In genomic region chr2:74472086-74472944, GRCh38 we compare ENCODE assay signal across 1 cellular context.
TF ChIP-seq lines count a peak whose summit lies in the region.

MRPL53 (minus strand) TSS chr2:74472680; CDS start chr2:74472660, 20 bp downstream.

TF ChIP-seq in HepG2, 621 proteins besides CTCF, POLR2A, EP300 and RAD21 (continued from another document and continues in another):
- TF ChIP-seq, protein P1, sequence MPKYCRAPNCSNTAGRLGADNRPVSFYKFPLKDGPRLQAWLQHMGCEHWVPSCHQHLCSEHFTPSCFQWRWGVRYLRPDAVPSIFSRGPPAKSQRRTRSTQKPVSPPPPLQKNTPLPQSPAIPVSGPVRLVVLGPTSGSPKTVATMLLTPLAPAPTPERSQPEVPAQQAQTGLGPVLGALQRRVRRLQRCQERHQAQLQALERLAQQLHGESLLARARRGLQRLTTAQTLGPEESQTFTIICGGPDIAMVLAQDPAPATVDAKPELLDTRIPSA (CRISPR knock-in tag; IDR thresholded peaks at IDR 0.05; ENCODE audit: borderline replicate concordance) = peak; percentile 97
- no peak for TF ChIP-seq RAD51 (IDR thresholded peaks at IDR 0.05; ENCODE audit: borderline replicate concordance)
- TF ChIP-seq ZNF513 (CRISPR knock-in tag; conservative IDR thresholded peaks at IDR 0.05) = no peak
- peak; percentile 79 for TF ChIP-seq GATAD2A (CRISPR knock-in tag; IDR thresholded peaks at IDR 0.05)
- TF ChIP-seq, protein P2, sequence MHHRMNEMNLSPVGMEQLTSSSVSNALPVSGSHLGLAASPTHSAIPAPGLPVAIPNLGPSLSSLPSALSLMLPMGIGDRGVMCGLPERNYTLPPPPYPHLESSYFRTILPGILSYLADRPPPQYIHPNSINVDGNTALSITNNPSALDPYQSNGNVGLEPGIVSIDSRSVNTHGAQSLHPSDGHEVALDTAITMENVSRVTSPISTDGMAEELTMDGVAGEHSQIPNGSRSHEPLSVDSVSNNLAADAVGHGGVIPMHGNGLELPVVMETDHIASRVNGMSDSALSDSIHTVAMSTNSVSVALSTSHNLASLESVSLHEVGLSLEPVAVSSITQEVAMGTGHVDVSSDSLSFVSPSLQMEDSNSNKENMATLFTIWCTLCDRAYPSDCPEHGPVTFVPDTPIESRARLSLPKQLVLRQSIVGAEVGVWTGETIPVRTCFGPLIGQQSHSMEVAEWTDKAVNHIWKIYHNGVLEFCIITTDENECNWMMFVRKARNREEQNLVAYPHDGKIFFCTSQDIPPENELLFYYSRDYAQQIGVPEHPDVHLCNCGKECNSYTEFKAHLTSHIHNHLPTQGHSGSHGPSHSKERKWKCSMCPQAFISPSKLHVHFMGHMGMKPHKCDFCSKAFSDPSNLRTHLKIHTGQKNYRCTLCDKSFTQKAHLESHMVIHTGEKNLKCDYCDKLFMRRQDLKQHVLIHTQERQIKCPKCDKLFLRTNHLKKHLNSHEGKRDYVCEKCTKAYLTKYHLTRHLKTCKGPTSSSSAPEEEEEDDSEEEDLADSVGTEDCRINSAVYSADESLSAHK (CRISPR knock-in tag; IDR thresholded peaks at IDR 0.05; ENCODE audit: borderline replicate concordance) = no peak; the same call in 1 of the 2 replicates
- TF ChIP-seq, protein P3, sequence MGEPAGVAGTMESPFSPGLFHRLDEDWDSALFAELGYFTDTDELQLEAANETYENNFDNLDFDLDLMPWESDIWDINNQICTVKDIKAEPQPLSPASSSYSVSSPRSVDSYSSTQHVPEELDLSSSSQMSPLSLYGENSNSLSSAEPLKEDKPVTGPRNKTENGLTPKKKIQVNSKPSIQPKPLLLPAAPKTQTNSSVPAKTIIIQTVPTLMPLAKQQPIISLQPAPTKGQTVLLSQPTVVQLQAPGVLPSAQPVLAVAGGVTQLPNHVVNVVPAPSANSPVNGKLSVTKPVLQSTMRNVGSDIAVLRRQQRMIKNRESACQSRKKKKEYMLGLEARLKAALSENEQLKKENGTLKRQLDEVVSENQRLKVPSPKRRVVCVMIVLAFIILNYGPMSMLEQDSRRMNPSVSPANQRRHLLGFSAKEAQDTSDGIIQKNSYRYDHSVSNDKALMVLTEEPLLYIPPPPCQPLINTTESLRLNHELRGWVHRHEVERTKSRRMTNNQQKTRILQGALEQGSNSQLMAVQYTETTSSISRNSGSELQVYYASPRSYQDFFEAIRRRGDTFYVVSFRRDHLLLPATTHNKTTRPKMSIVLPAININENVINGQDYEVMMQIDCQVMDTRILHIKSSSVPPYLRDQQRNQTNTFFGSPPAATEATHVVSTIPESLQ (CRISPR knock-in tag; conservative IDR thresholded peaks at IDR 0.05) = peak; percentile 87; the same call in 1 of the 2 replicates
- TF ChIP-seq SALL1 (CRISPR knock-in tag; IDR thresholded peaks at IDR 0.05) = peak; percentile 96
- peak; percentile 71; the same call in 1 of the 2 replicates for TF ChIP-seq IRX3 (CRISPR knock-in tag; IDR thresholded peaks at IDR 0.05; ENCODE audit: borderline replicate concordance, low read depth)
- peak; percentile 92; the same call in 1 of the 2 replicates for TF ChIP-seq MIER3 (CRISPR knock-in tag; IDR thresholded peaks at IDR 0.05; ENCODE audit: borderline replicate concordance)
- TF ChIP-seq KAT7 (CRISPR knock-in tag; IDR thresholded peaks at IDR 0.05; ENCODE audit: borderline replicate concordance) = peak; percentile 90
- TF ChIP-seq ZNF451 (CRISPR knock-in tag; IDR thresholded peaks at IDR 0.05) = peak; percentile 82; the same call in 1 of the 2 replicates
- TF ChIP-seq MYC (CRISPR knock-in tag; IDR thresholded peaks at IDR 0.05; ENCODE audit: borderline replicate concordance) = peak; percentile 85; the same call in 1 of the 2 replicates
- peak; percentile 98 for TF ChIP-seq HDAC1 (CRISPR knock-in tag; IDR thresholded peaks at IDR 0.05)
- TF ChIP-seq KLF6 (CRISPR knock-in tag; IDR thresholded peaks at IDR 0.05) = peak; percentile 93
- TF ChIP-seq, protein P4, sequence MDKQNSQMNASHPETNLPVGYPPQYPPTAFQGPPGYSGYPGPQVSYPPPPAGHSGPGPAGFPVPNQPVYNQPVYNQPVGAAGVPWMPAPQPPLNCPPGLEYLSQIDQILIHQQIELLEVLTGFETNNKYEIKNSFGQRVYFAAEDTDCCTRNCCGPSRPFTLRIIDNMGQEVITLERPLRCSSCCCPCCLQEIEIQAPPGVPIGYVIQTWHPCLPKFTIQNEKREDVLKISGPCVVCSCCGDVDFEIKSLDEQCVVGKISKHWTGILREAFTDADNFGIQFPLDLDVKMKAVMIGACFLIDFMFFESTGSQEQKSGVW (CRISPR knock-in tag; IDR thresholded peaks at IDR 0.05; ENCODE audit: borderline replicate concordance) = no peak
- TF ChIP-seq, protein P5, sequence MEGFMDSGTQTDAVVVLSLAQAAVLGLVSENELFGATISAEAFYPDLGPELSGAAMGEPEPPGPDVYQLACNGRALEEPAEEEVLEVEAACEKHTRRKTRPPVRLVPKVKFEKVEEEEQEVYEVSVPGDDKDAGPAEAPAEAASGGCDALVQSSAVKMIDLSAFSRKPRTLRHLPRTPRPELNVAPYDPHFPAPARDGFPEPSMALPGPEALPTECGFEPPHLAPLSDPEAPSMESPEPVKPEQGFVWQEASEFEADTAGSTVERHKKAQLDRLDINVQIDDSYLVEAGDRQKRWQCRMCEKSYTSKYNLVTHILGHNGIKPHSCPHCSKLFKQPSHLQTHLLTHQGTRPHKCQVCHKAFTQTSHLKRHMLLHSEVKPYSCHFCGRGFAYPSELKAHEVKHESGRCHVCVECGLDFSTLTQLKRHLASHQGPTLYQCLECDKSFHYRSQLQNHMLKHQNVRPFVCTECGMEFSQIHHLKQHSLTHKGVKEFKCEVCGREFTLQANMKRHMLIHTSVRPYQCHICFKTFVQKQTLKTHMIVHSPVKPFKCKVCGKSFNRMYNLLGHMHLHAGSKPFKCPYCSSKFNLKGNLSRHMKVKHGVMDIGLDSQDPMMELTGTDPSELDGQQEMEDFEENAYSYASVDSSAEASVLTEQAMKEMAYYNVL (CRISPR knock-in tag; IDR thresholded peaks at IDR 0.05; ENCODE audit: borderline replicate concordance) = peak; percentile 89
- no peak for TF ChIP-seq NFIB (CRISPR knock-in tag; IDR thresholded peaks at IDR 0.05; ENCODE audit: borderline replicate concordance)
- TF ChIP-seq, protein P6, sequence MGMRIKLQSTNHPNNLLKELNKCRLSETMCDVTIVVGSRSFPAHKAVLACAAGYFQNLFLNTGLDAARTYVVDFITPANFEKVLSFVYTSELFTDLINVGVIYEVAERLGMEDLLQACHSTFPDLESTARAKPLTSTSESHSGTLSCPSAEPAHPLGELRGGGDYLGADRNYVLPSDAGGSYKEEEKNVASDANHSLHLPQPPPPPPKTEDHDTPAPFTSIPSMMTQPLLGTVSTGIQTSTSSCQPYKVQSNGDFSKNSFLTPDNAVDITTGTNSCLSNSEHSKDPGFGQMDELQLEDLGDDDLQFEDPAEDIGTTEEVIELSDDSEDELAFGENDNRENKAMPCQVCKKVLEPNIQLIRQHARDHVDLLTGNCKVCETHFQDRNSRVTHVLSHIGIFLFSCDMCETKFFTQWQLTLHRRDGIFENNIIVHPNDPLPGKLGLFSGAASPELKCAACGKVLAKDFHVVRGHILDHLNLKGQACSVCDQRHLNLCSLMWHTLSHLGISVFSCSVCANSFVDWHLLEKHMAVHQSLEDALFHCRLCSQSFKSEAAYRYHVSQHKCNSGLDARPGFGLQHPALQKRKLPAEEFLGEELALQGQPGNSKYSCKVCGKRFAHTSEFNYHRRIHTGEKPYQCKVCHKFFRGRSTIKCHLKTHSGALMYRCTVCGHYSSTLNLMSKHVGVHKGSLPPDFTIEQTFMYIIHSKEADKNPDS (CRISPR knock-in tag; IDR thresholded peaks at IDR 0.05) = peak; percentile 96
- no peak for TF ChIP-seq ARID5B (CRISPR knock-in tag; IDR thresholded peaks at IDR 0.05)
- no peak for TF ChIP-seq SP1 (IDR thresholded peaks at IDR 0.05)
- peak; percentile 85 for TF ChIP-seq SP1 (CRISPR knock-in tag; IDR thresholded peaks at IDR 0.05)
- TF ChIP-seq, protein P7, sequence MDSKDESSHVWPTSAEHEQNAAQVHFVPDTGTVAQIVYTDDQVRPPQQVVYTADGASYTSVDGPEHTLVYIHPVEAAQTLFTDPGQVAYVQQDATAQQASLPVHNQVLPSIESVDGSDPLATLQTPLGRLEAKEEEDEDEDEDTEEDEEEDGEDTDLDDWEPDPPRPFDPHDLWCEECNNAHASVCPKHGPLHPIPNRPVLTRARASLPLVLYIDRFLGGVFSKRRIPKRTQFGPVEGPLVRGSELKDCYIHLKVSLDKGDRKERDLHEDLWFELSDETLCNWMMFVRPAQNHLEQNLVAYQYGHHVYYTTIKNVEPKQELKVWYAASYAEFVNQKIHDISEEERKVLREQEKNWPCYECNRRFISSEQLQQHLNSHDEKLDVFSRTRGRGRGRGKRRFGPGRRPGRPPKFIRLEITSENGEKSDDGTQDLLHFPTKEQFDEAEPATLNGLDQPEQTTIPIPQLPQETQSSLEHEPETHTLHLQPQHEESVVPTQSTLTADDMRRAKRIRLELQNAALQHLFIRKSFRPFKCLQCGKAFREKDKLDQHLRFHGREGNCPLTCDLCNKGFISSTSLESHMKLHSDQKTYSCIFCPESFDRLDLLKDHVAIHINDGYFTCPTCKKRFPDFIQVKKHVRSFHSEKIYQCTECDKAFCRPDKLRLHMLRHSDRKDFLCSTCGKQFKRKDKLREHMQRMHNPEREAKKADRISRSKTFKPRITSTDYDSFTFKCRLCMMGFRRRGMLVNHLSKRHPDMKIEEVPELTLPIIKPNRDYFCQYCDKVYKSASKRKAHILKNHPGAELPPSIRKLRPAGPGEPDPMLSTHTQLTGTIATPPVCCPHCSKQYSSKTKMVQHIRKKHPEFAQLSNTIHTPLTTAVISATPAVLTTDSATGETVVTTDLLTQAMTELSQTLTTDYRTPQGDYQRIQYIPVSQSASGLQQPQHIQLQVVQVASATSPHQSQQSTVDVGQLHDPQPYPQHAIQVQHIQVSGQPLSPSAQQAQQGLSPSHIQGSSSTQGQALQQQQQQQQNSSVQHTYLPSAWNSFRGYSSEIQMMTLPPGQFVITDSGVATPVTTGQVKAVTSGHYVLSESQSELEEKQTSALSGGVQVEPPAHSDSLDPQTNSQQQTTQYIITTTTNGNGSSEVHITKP (CRISPR knock-in tag; IDR thresholded peaks at IDR 0.05; ENCODE audit: low read depth) = peak; percentile 55; the same call in 1 of the 2 replicates
- peak; percentile 87 for TF ChIP-seq NKX3-1 (CRISPR knock-in tag; IDR thresholded peaks at IDR 0.05)
- peak; percentile 95; the same call in 1 of the 2 replicates for TF ChIP-seq STAT6 (CRISPR knock-in tag; IDR thresholded peaks at IDR 0.05; ENCODE audit: borderline replicate concordance)
- TF ChIP-seq ZNF605 (CRISPR knock-in tag; IDR thresholded peaks at IDR 0.05) = peak; percentile 98
- peak; percentile 81 for TF ChIP-seq TFAP4 (IDR thresholded peaks at IDR 0.05; ENCODE audit: borderline replicate concordance, low read depth)
- peak; percentile 100 for TF ChIP-seq PHF5A (CRISPR knock-in tag; IDR thresholded peaks at IDR 0.05; ENCODE audit: low read depth, unreplicated experiment)
- peak; percentile 52; the same call in 1 of the 2 replicates for TF ChIP-seq NCOA2 (CRISPR knock-in tag; IDR thresholded peaks at IDR 0.05)
- TF ChIP-seq ZNF7 (CRISPR knock-in tag; IDR thresholded peaks at IDR 0.05) = no peak
